In the genomic region with DNA sequence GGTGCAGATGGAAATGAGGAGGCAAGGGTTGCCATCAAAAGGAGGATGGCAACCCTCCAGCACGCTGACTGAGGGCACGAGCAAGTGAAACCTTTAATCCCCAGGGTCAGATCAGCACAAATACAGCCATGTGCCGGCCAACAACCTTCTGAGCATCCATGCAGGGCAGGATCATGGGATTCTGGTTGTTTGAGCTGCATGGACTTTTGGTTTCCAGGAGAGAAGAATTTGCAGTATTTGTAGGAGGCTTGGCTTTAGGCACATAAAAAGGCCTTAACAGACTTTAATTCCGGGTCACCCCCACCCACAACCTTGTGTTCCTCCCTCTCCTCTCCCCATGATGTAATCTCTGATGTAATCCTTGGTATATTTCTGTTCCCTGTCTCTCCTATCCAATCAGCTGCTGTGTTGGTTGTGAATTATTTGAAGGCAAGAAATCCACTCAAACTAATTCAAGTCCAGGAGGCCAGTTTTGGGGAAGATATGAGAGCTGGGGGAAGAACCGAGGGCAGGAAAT, we compare ENCODE assay signal across 19 cellular contexts.
DNase-seq lines count a peak whose midpoint lies in the region; ATAC-seq, FAIRE-seq and TF ChIP-seq lines count a peak whose summit lies in the region.
"Had no signal": no experiment of that assay in that cellular context is flagged by ENCODE, and none has a peak within 500 bp of the region (broad histone marks: within the 10 kb centered on the region; RNA-seq: fewer than 3 reads in every experiment).

No MANE protein-coding gene starts in this region.

- CTCF ChIA-PET in IMR-90 (lab: Yijun Ruan, JAX) = no interaction called here

- no peaks in the 10 kb centered on the region for H4K20me1 ChIP-seq in IMR-90 (ENCODE audit: insufficient read depth, low read length)

- no CpG with 5 or more reads among the region's 5 CpGs for WGBS in IMR-90 (ENCODE audit: extremely low coverage in 2 of 2, insufficient read length in 1 of 2), 2 experiments
- WGBS in pancreas, 2 donors = 82 to 92% methylated on average over 5 of the region's 5 CpGs

- H4K8ac ChIP-seq in IMR-90 (ENCODE audit: low read depth in 2 of 2, low read length in 2 of 2) = no peak overlapping the region

- no peak overlapping the region for H2BK5ac ChIP-seq in IMR-90 (ENCODE audit: low read depth, low read length, poor library complexity, severe bottlenecking)

- ATAC-seq in IMR-90 (ENCODE audit: low read depth) (0 out of 2 replicates have a peak, but pooled peaks have one; percentile 11), left lobe of liver (peak; percentile 78), pancreas (no peak), HG02884 (IDR thresholded peaks at IDR 0.05; ENCODE audit: unreplicated experiment) (no peak)

- H4K91ac ChIP-seq in IMR-90 (ENCODE audit: insufficient read depth, low read depth, low read length) = no peak overlapping the region

- no peak overlapping the region for H2BK15ac ChIP-seq in IMR-90 (ENCODE audit: low read depth, low read length)

- H3K56ac ChIP-seq in IMR-90 (ENCODE audit: extremely low read depth, insufficient read depth, low read length) = no peak overlapping the region

- no peak overlapping the region for H3K23ac ChIP-seq in IMR-90 (ENCODE audit: low read depth, low read length)

- H3K4me2 ChIP-seq in IMR-90 (ENCODE audit: low read depth, low read length) = no peak overlapping the region

- H3K9me3 ChIP-seq in IMR-90 (ENCODE audit: control insufficient read depth, insufficient read depth, low read length) (no peaks in the 10 kb centered on the region), WERI-Rb-1 (ENCODE audit: severe bottlenecking) (no peaks in the 10 kb centered on the region), pancreas (no peaks in the 10 kb centered on the region)
- H3K9me3 ChIP-seq: HAP-1, lower lobe of right lung, right atrium auricular region, transverse colon had no signal

- H2BK20ac ChIP-seq in IMR-90 (ENCODE audit: low read depth, low read length) = no peak overlapping the region

- H3K4ac ChIP-seq in IMR-90 (ENCODE audit: low read depth, low read length) = no peak overlapping the region; the same call in 1 of the 2 replicates

- no peak overlapping the region for H3K14ac ChIP-seq in IMR-90 (replicated peaks; ENCODE audit: low read depth, low read length)

- no peak overlapping the region for H2AK9ac ChIP-seq in IMR-90 (replicated peaks; ENCODE audit: low read depth, low read length, poor library complexity)

- no peak overlapping the region; the same call in 1 of the 2 replicates for H2BK120ac ChIP-seq in IMR-90 (ENCODE audit: low read depth, low read length)

- no peak for TF ChIP-seq CTCF in IMR-90 (conservative IDR thresholded peaks at IDR 0.05; ENCODE audit: low read depth, low read length)
- TF ChIP-seq CTCF in WERI-Rb-1 (IDR thresholded peaks at IDR 0.05; ENCODE audit: low read depth, low read length) = no peak
- no peak for TF ChIP-seq CTCF in pancreas (IDR thresholded peaks at IDR 0.05)

- no peak overlapping the region for H3K27ac ChIP-seq in IMR-90 (ENCODE audit: insufficient read depth, low read length)
- no peak overlapping the region for H3K27ac ChIP-seq in WERI-Rb-1
- no peak overlapping the region for H3K27ac ChIP-seq in pancreas
- H3K27ac ChIP-seq: lower lobe of right lung, right atrium auricular region, transverse colon had no signal

- DNase-seq in AG20443 (ENCODE audit: low spot score) (peak; percentile 27), IMR-90 (peak; percentile 18), WERI-Rb-1 (peak; percentile 31), left lobe of liver (ENCODE audit: low spot score) (peak; percentile 84), NCI-H446 treated with DMSO at 0.1 percent for 48 hours (lab: John Stamatoyannopoulos, UW) (no peak), pancreas (no peak)
- no peak for DNase-seq in stimulated activated CD4-positive, alpha-beta T cell treated with anti-CD3 and anti-CD28 coated beads, Interleukin-1b, Interleukin-23, amount 100 ng/mL, for 48 hours
- DNase-seq: activated CD4-positive, CD25-positive, alpha-beta regulatory T cell treated with anti-CD3 and anti-CD28 coated beads, Interleukin-2, amount 50 U/mL, for 72 hours; DMS153; foreskin fibroblast; KBM-7; lower lobe of right lung; nephron progenitor cell; stimulated activated CD4-positive, alpha-beta T cell treated with anti-CD3 and anti-CD28 coated beads, Interleukin-2, amount 100 ng/mL, for 48 hours; transverse colon had no signal

- 0 out of 2 replicates have a peak, but pooled peaks cover 10% of the 10 kb centered on the region for H3K9me1 ChIP-seq in IMR-90 (ENCODE audit: insufficient read depth, low read length)

- in situ Hi-C loops in IMR-90 (cut with MboI; ENCODE audit: low sequenced_read_pairs) = no loop called here

- H3K79me1 ChIP-seq in IMR-90 (ENCODE audit: low read depth in 1 of 2, low read length in 2 of 2) = no peaks in the 10 kb centered on the region

- no peaks in the 10 kb centered on the region for H3K36me3 ChIP-seq in IMR-90 (ENCODE audit: control insufficient read depth, insufficient read depth, low read length)
- no peaks in the 10 kb centered on the region for H3K36me3 ChIP-seq in WERI-Rb-1
- H3K36me3 ChIP-seq in pancreas = no peaks in the 10 kb centered on the region
- H3K36me3 ChIP-seq: HAP-1, lower lobe of right lung, right atrium auricular region, transverse colon had no signal

- peaks cover 5% of the 10 kb centered on the region for H3K27me3 ChIP-seq in IMR-90 (ENCODE audit: control insufficient read depth, insufficient read depth, low read length)
- no peaks in the 10 kb centered on the region for H3K27me3 ChIP-seq in WERI-Rb-1 (ENCODE audit: insufficient read depth, low read depth, severe bottlenecking)
- no peaks in the 10 kb centered on the region for H3K27me3 ChIP-seq in pancreas
- H3K27me3 ChIP-seq: right atrium auricular region, transverse colon had no signal

- no peak overlapping the region for H3K9ac ChIP-seq in IMR-90 (ENCODE audit: low read depth, low read length)

- H4K5ac ChIP-seq in IMR-90 (ENCODE audit: low read depth, low read length) = no peak overlapping the region

- H3K4me1 ChIP-seq in IMR-90 (ENCODE audit: control insufficient read depth, insufficient read depth, low read length) = peaks cover 3% of the 10 kb centered on the region
- H3K4me1 ChIP-seq in pancreas = no peaks in the 10 kb centered on the region
- H3K4me1 ChIP-seq: HAP-1, lower lobe of right lung had no signal

- POLR2A ChIA-PET in IMR-90 (lab: Charles Lee; ENCODE audit: unreplicated experiment) = no interaction called here

- intact Hi-C loops in IMR-90 (cut with micrococcal nuclease) (loop anchor here (5.0 kb wide), 2 partner anchors 107 to 147 kb away; partner anchors contain the start of gene RYBP), pancreas (cut with DNase I) (no loop called here)

- dilution Hi-C loops in IMR-90 (cut with HindIII; ENCODE audit: low sequenced_read_pairs, unreplicated experiment) = no loop called here

- TF ChIP-seq RAD21 in IMR-90 (IDR thresholded peaks at IDR 0.05; ENCODE audit: low read length) = no peak

- H3K18ac ChIP-seq in IMR-90 (ENCODE audit: low read depth, low read length) = no peak overlapping the region

- no peak overlapping the region for H2AFZ ChIP-seq in IMR-90 (replicated peaks; ENCODE audit: low read length, poor library complexity)

- FAIRE-seq in pancreas (lab: Jason Lieb, UNC) = no peak
- FAIRE-seq: RCC 7860 had no signal

- TF ChIP-seq POLR2A in IMR-90 (IDR thresholded peaks at IDR 0.05; ENCODE audit: low read depth, low read length) = no peak

- no TSS peak for BruUV-seq in IMR-90 (replicated peaks; lab: Mats Ljungman, UMichigan)

- peak overlapping the region; percentile 21; the same call in 1 of the 2 replicates for H2AK5ac ChIP-seq in IMR-90 (ENCODE audit: low read depth, low read length)

- H3K4me3 ChIP-seq in IMR-90 (ENCODE audit: insufficient read depth, low read depth, low read length) (no peak overlapping the region), WERI-Rb-1 (ENCODE audit: low read depth, low read length) (no peak overlapping the region), pancreas (no peak overlapping the region)
- H3K4me3 ChIP-seq: HAP-1, lower lobe of right lung, right atrium auricular region, transverse colon had no signal

TF ChIP-seq in IMR-90, 13 proteins besides CTCF, POLR2A, EP300 and RAD21:
- TF ChIP-seq CEBPB (IDR thresholded peaks at IDR 0.05; ENCODE audit: low read depth, low read length) = no peak

Comparison
In these comparisons a context has a peak if more than half of its experiments do, and no peak if none do; other contexts are left out.
1. DNase-seq: peak in AG20443 (single experiment), IMR-90 (single experiment), WERI-Rb-1 (single experiment) and left lobe of liver (single experiment); none in NCI-H446 treated with DMSO at 0.1 percent for 48 hours (single experiment), pancreas (0 of 6) and stimulated activated CD4-positive, alpha-beta T cell treated with anti-CD3 and anti-CD28 coated beads, Interleukin-1b, Interleukin-23, amount 100 ng/mL, for 48 hours (single experiment).
2. ATAC-seq: peak in IMR-90 (single experiment) and left lobe of liver (single experiment); none in pancreas (0 of 4) and HG02884 (single experiment).